Comparison of ENCODE assay signal across 8 cellular contexts in genomic region chr19:58227964-58228583, GRCh38. TPM values are rescaled to one million over a fixed set of nuclear protein-coding genes. Genes with fewer than 3 reads are reported as not detected.
A peak's percentile ranks its signal among the peaks of the same experiment; 100 is the strongest.
DNase-seq lines count a peak whose midpoint lies in the region; ATAC-seq, FAIRE-seq and TF ChIP-seq lines count a peak whose summit lies in the region.

No MANE protein-coding gene starts in this region.

- TF ChIP-seq POLR2A in A549 (IDR thresholded peaks at IDR 0.05; ENCODE audit: low read length) = no peak
- no peak for TF ChIP-seq POLR2A in heart left ventricle (IDR thresholded peaks at IDR 0.05)

- 57% methylated on average over 21 of the region's 23 CpGs for WGBS in A549 (ENCODE audit: missing lambda C conversion rate)
- WGBS in heart left ventricle, 4 donors = 3 to 6% (median 5%) methylated on average over 22 to 23 of the region's 23 CpGs

- ATAC-seq in A549 = no peak
- peak; percentile 9 for ATAC-seq in GM21825 (IDR thresholded peaks at IDR 0.05; ENCODE audit: unreplicated experiment)
- peak in 3 of 4 donors; percentile 4 to 32 (median 18) for ATAC-seq in heart left ventricle
- no peak for ATAC-seq in GM18858 (IDR thresholded peaks at IDR 0.05; ENCODE audit: unreplicated experiment)

- no peak for TF ChIP-seq RAD21 in A549 (conservative IDR thresholded peaks at IDR 0.05 in 1 of 2, IDR thresholded peaks at IDR 0.05 in 1 of 2)

- H3K36me3 ChIP-seq in WERI-Rb-1 (peaks cover 35% of the 10 kb centered on the region), heart left ventricle (peaks cover 0 to 37% (median 30%) of the 10 kb centered on the region in 9 donors)

- TF ChIP-seq CTCF in A549 (IDR thresholded peaks at IDR 0.05) (no peak), WERI-Rb-1 (IDR thresholded peaks at IDR 0.05; ENCODE audit: low read depth, low read length) (no peak), heart left ventricle (IDR thresholded peaks at IDR 0.05) (no peak)

- peak overlapping the region; percentile 83 for H3K4me3 ChIP-seq in A549
- peak overlapping the region; percentile 97 for H3K4me3 ChIP-seq in WERI-Rb-1 (ENCODE audit: low read depth, low read length)
- H3K4me3 ChIP-seq in heart left ventricle = peak overlapping the region; percentile 75 to 97 (median 86)
- peak overlapping the region; percentile 84 for H3K4me3 ChIP-seq in skeletal muscle cell (ENCODE audit: low read depth, low read length)

- H3K27ac ChIP-seq in A549 (peak overlapping the region; percentile 79 to 83), WERI-Rb-1 (peak overlapping the region; percentile 96), heart left ventricle (peak overlapping the region; percentile 73 to 95 (median 88))

- DNase-seq in A549 (ENCODE audit: low read depth in 1 of 2, low spot score in 1 of 2) = no peak
- peak; percentile 24 for DNase-seq in WERI-Rb-1
- DNase-seq in heart left ventricle = no peak
- DNase-seq in skeletal muscle cell (ENCODE audit: low read depth) = no peak
- DNase-seq in DMS114 treated with DMSO at 0.1 percent for 48 hours (lab: John Stamatoyannopoulos, UW; ENCODE audit: unreplicated experiment) = no peak
- DNase-seq in stimulated activated naive CD4-positive, alpha-beta T cell treated with Interleukin-2 at 50 U/mL for 16 hours (lab: John Stamatoyannopoulos, UW) = no peak

- FAIRE-seq in A549 (lab: Jason Lieb, UNC) = no peak

- H3K9me3 ChIP-seq in A549 = peaks cover 96% of the 10 kb centered on the region
- peaks cover 5% of the 10 kb centered on the region for H3K9me3 ChIP-seq in WERI-Rb-1 (ENCODE audit: severe bottlenecking)
- H3K9me3 ChIP-seq in heart left ventricle = peaks cover 0 to 70% (median 11%) of the 10 kb centered on the region in 12 donors

- POLR2A ChIA-PET in A549 (lab: Yijun Ruan, JAX) = interaction anchor here (1.0 to 1.5 kb wide), 4 partner anchors 45 to 135 kb away, joined by 3 to 9 read pairs (median 6); partner anchors contain the start of genes ZNF274, ZNF497 and ZNF8

- intact Hi-C loops in heart left ventricle (cut with DNase I) = loop anchor here in 6 of 10 donors (2.0 to 5.0 kb wide), 3 partner anchors 51 to 79 kb away; partner anchors contain the start of genes ERVK3-1 (in 4 of the 6) and ZNF8 (in 2 of the 6)

- H3K27me3 ChIP-seq in WERI-Rb-1 (ENCODE audit: insufficient read depth, low read depth, severe bottlenecking) = no peaks in the 10 kb centered on the region
- H3K27me3 ChIP-seq in heart left ventricle = no peaks in the 10 kb centered on the region

- TF ChIP-seq EP300 in A549 (IDR thresholded peaks at IDR 0.05) = no peak

- CTCF ChIA-PET in A549 (lab: Yijun Ruan, JAX) = interaction anchor here (0.7 to 1.7 kb wide), 2 partner anchors 46 to 51 kb away, joined by 4 to 6 read pairs; no protein-coding TSS in a partner anchor

- peak overlapping the region; percentile 83 for H3K4me2 ChIP-seq in A549

- H3K4me1 ChIP-seq in A549 = no peaks in the 10 kb centered on the region
- H3K4me1 ChIP-seq in heart left ventricle = peaks cover 0 to 21% (median 15%) of the 10 kb centered on the region in 12 donors

TF ChIP-seq in A549, 52 proteins besides CTCF, POLR2A, EP300 and RAD21:
- no peak for TF ChIP-seq USF2 (IDR thresholded peaks at IDR 0.05)
- 0 out of 2 replicates have a peak, but pooled peaks have one; percentile 10 for TF ChIP-seq KDM1A (IDR thresholded peaks at IDR 0.05; ENCODE audit: low read depth)
- TF ChIP-seq CHD4 (IDR thresholded peaks at IDR 0.05; ENCODE audit: borderline replicate concordance) = no peak

RNA-seq across cellular contexts. Expression of gene ZNF544, which starts 0.6 kb away (rescaled TPM):
- polyA plus RNA-seq in A549 (2011; rRNA removed) (32.7 and 33.1 TPM in 2 replicates), A549 (2017; fragmentation: RNase III; extraction: RNeasy Plus Mini Kit Qiagen cat#74134 plus additional on column Dnase treatment) (22.5 to 30.6 TPM (median 23.7 TPM) in 3 replicates), heart left ventricle (10 to 100 TPM; 24.5 to 29.4 TPM)
- polyA plus RNA-seq in A549 (2012; cell fraction: cytosol; rRNA removed) = 28.1 and 28.7 TPM in 2 replicates
- 15.6 and 27.3 TPM in 2 replicates for polyA plus RNA-seq in A549 (2012; cell fraction: nucleus; rRNA removed)
- polyA minus RNA-seq in A549 (2011; rRNA and poly(A)+ RNA removed) = 30.1 and 30.2 TPM in 2 replicates
- total RNA-seq in heart left ventricle = 10 to 100 TPM; 20.8 to 38.7 (median 22.1) TPM

RNA-seq across cellular contexts. Expression of gene ZNF274, which starts 45.2 kb away (rescaled TPM):
- polyA plus RNA-seq in A549 (2011; rRNA removed) (27.3 and 28.7 TPM in 2 replicates), A549 (2017; fragmentation: RNase III; extraction: RNeasy Plus Mini Kit Qiagen cat#74134 plus additional on column Dnase treatment) (15.8 to 18.8 TPM (median 18.3 TPM) in 3 replicates), heart left ventricle (10 to 100 TPM in 1 of 2 donors, 1 to 10 TPM in 1; 8.1 to 37.9 TPM)
- 14.7 and 16.0 TPM in 2 replicates for polyA plus RNA-seq in A549 (2012; cell fraction: cytosol; rRNA removed)
- 24.5 and 27.4 TPM in 2 replicates for polyA plus RNA-seq in A549 (2012; cell fraction: nucleus; rRNA removed)
- polyA minus RNA-seq in A549 (2011; rRNA and poly(A)+ RNA removed) = 34.8 and 37.4 TPM in 2 replicates
- total RNA-seq in heart left ventricle = 10 to 100 TPM; 16.2 to 29.0 (median 21.8) TPM

RNA-seq across cellular contexts. Expression of gene ZNF8, which starts 50.7 kb away (rescaled TPM):
- polyA plus RNA-seq in A549 (2011; rRNA removed) (4.0 and 5.6 TPM in 2 replicates), A549 (2017; fragmentation: RNase III; extraction: RNeasy Plus Mini Kit Qiagen cat#74134 plus additional on column Dnase treatment) (2.0 to 2.3 TPM (median 2.3 TPM) in 3 replicates), heart left ventricle (1 to 10 TPM; 2.6 to 3.3 TPM)
- polyA plus RNA-seq in A549 (2012; cell fraction: cytosol; rRNA removed) = 1.2 and 1.8 TPM in 2 replicates
- 4.2 and 6.8 TPM in 2 replicates for polyA plus RNA-seq in A549 (2012; cell fraction: nucleus; rRNA removed)
- 15.5 and 16.9 TPM in 2 replicates for polyA minus RNA-seq in A549 (2011; rRNA and poly(A)+ RNA removed)
- 1 to 10 TPM; 4.0 to 7.8 (median 5.5) TPM for total RNA-seq in heart left ventricle

Comparison
In these comparisons a context has a peak if more than half of its experiments do, and no peak if none do; other contexts are left out.
1. ATAC-seq: peak in GM21825 (single experiment) and heart left ventricle (3 of 4); none in A549 (0 of 2) and GM18858 (single experiment).
2. Peak in every context shown above with its lines, with median percentiles within 50 percentile points of each other: H3K27ac ChIP-seq and H3K4me3 ChIP-seq.